Comparison of ENCODE assay signal across 15 cellular contexts in the genomic region with DNA sequence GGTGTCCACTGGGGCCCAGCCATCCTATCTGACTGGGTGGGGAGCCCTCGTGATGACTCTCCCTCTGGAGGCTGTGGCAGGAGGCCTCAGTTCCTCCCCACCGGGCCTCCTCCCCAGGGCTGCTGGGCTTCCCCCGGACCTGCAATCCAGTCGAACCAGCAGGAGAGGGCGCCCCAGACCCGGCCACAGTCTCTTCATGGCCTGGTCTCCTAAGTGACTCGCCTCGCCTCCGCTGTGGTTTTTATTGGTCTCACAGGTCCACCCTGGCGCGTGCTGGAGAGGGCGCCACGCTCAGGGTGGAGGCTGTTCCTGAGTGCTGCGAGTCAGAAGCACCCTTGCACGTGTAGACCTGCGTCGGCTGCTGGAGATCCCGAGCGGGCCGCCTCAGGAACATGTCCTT. TPM values are rescaled to one million over a fixed set of nuclear protein-coding genes. Genes with fewer than 3 reads are reported as not detected.
DNase-seq lines count a peak whose midpoint lies in the region; ATAC-seq, FAIRE-seq and TF ChIP-seq lines count a peak whose summit lies in the region.
"Not testable (repeated sequence)": the region's sequence is repeated elsewhere in the genome, so short reads cannot be mapped to it uniquely, and the experiment has no call there.
"Had no signal": no experiment of that assay in that cellular context is flagged by ENCODE, and none has a peak within 500 bp of the region (broad histone marks: within the 10 kb centered on the region; RNA-seq: fewer than 3 reads in every experiment).

No MANE protein-coding gene starts in this region.

- WGBS in body of pancreas, 2 donors, result no CpG with 5 or more reads among the region's 20 CpGs
- WGBS in psoas muscle, 3 donors, result no CpG with 5 or more reads among the region's 20 CpGs

- H3K9me3 ChIP-seq in T-helper 17 cell (ENCODE audit: control insufficient read depth, low read length, poor library complexity, severe bottlenecking); body of pancreas; kidney (ENCODE audit: control insufficient read depth in 1 of 2, low read length in 2 of 2); psoas muscle: not testable (repeated sequence)

- DNase-seq in T-helper 17 cell, body of pancreas, kidney, psoas muscle: not testable (repeated sequence)

- ATAC-seq in GM18520 (IDR thresholded peaks at IDR 0.05; ENCODE audit: unreplicated experiment) (peak; percentile 29), GM21723 (IDR thresholded peaks at IDR 0.05; ENCODE audit: unreplicated experiment) (peak; percentile 27), HG03108 (IDR thresholded peaks at IDR 0.05; ENCODE audit: unreplicated experiment) (peak; percentile 25), T-helper 17 cell (peak; percentile 30), body of pancreas (peak; percentile 14), psoas muscle (peak in 3 of 4 donors; percentile 7 to 41 (median 18))

- not testable (repeated sequence) for H3K4me1 ChIP-seq in body of pancreas; kidney (ENCODE audit: control insufficient read depth in 1 of 2, insufficient read depth in 1 of 2, low read depth in 1 of 2, low read length in 2 of 2); psoas muscle

- H3K27me3 ChIP-seq in body of pancreas; psoas muscle (ENCODE audit: insufficient read depth in 3 of 3, low read length in 2 of 3): not testable (repeated sequence)

- H3K36me3 ChIP-seq in body of pancreas (replicated peaks in 1 of 2; ENCODE audit: insufficient read depth in 1 of 2, low read depth in 2 of 2); kidney (ENCODE audit: control insufficient read depth in 1 of 2, insufficient read depth in 2 of 2, low read length in 2 of 2); psoas muscle (ENCODE audit: insufficient read depth in 1 of 2, low read depth in 1 of 2): not testable (repeated sequence)

- not testable (repeated sequence) for H3K9ac ChIP-seq in kidney (ENCODE audit: low read length in 2 of 2)

- H3K27me3 Mint-ChIP-seq in T-helper 17 cell, result not testable (repeated sequence)

- H3K36me3 Mint-ChIP-seq in T-helper 17 cell (ENCODE audit: low read depth), result not testable (repeated sequence)

- not testable (repeated sequence) for H3K4me3 ChIP-seq in body of pancreas; kidney (ENCODE audit: low read length in 2 of 2); psoas muscle

- FAIRE-seq in kidney (lab: Jason Lieb, UNC), result peak; percentile 80

- not testable (repeated sequence) for TF ChIP-seq POLR2A in body of pancreas (IDR thresholded peaks at IDR 0.05)

- not testable (repeated sequence) for H3K27ac ChIP-seq in body of pancreas; kidney (ENCODE audit: low read depth in 2 of 2, low read length in 2 of 2); psoas muscle

- H3K27ac Mint-ChIP-seq in T-helper 17 cell, result not testable (repeated sequence)

- not testable (repeated sequence) for TF ChIP-seq CTCF in body of pancreas (IDR thresholded peaks at IDR 0.05); kidney (IDR thresholded peaks at IDR 0.05; ENCODE audit: borderline replicate concordance, extremely low read depth, insufficient read depth); psoas muscle (IDR thresholded peaks at IDR 0.05)

- not testable (repeated sequence) for H3K4me3 Mint-ChIP-seq in T-helper 17 cell

- H3K4me1 Mint-ChIP-seq in T-helper 17 cell, result peaks cover 11% of the 10 kb centered on the region

- intact Hi-C loops in body of pancreas (cut with DNase I); kidney (cut with DNase I); psoas muscle (cut with DNase I): not testable (repeated sequence)

RNA-seq across cellular contexts. Expression of a gene that starts 30.8 kb away (rescaled TPM):
- total RNA-seq in T-helper 17 cell, result 1,000 to 10,000 TPM; 1,780 to 2,536 TPM
- 100 to 1,000 TPM; 230 to 308 TPM for total RNA-seq in body of pancreas
- 1,036 TPM for total RNA-seq in kidney
- 421 TPM for polyA plus RNA-seq in kidney (ENCODE audit: insufficient read depth, low read depth, low replicate concordance)
- 10 to 100 TPM; 66.9 to 92.5 (median 76.4) TPM for total RNA-seq in psoas muscle
- polyA plus RNA-seq in psoas muscle, result 100 to 1,000 TPM in 1 of 3 donors, 10 to 100 TPM in 2; 45.7 to 106 (median 56.0) TPM

RNA-seq across cellular contexts. Expression of a gene that starts 35.5 kb away (rescaled TPM):
- total RNA-seq in T-helper 17 cell, result 100 to 1,000 TPM; 121 to 132 TPM
- 10 to 100 TPM; 23.6 to 28.3 TPM for total RNA-seq in body of pancreas
- total RNA-seq in kidney, result 79.6 TPM
- polyA plus RNA-seq in kidney (ENCODE audit: insufficient read depth, low read depth, low replicate concordance), result 102 TPM
- 10 to 100 TPM; 61.1 to 78.2 (median 66.5) TPM for total RNA-seq in psoas muscle
- 100 to 1,000 TPM in 1 of 3 donors, 10 to 100 TPM in 2; 91.6 to 101 (median 94.9) TPM for polyA plus RNA-seq in psoas muscle

RNA-seq across cellular contexts. Expression of a gene that starts 48.0 kb away (rescaled TPM):
- total RNA-seq in T-helper 17 cell (1 to 10 TPM; 3.0 to 4.2 TPM), body of pancreas (not detected), kidney (0.38 TPM), psoas muscle (under 1 TPM in 3 of 4 donors, not detected in 1; 0.19 to 0.44 (median 0.26) TPM)
- polyA plus RNA-seq in kidney (ENCODE audit: insufficient read depth, low read depth, low replicate concordance) (0.30 TPM), psoas muscle (under 1 TPM; 0.24 to 0.52 (median 0.30) TPM)
- total RNA-seq: H9, IMR-90, osteocyte had no signal
- polyA plus RNA-seq: IMR-90 had no signal

RNA-seq across cellular contexts. Expression of a gene that starts 48.7 kb away (rescaled TPM):
- total RNA-seq in T-helper 17 cell (not detected), body of pancreas (not detected), kidney (not detected), psoas muscle (not detected)
- polyA plus RNA-seq in kidney (ENCODE audit: insufficient read depth, low read depth, low replicate concordance) (not detected), psoas muscle (not detected)
- total RNA-seq: activated CD4-positive, alpha-beta memory T cell treated with anti-CD3 and anti-CD28 coated beads, Interleukin-2, amount 10 ng/mL, durations not matched to agents 7 days and 5 days; activated naive CD8-positive, alpha-beta T cell treated with anti-CD3 and anti-CD28 coated beads for 36 hours; breast epithelium; H9; IMR-90; left ventricle myocardium inferior; osteocyte; urinary bladder had no signal
- polyA plus RNA-seq: IMR-90, urinary bladder had no signal

RNA-seq across cellular contexts. Expression of a gene that starts 54.6 kb away (rescaled TPM):
- total RNA-seq in T-helper 17 cell (1,000 to 10,000 TPM; 4,596 to 4,820 TPM), body of pancreas (1,000 to 10,000 TPM; 1,426 to 2,757 TPM), kidney (2,684 TPM), psoas muscle (1,000 to 10,000 TPM; 1,403 to 2,633 (median 2,325) TPM)
- polyA plus RNA-seq in kidney (ENCODE audit: insufficient read depth, low read depth, low replicate concordance) (2,858 TPM), psoas muscle (1,000 to 10,000 TPM; 4,938 to 5,433 (median 5,248) TPM)
